In the genomic region with DNA sequence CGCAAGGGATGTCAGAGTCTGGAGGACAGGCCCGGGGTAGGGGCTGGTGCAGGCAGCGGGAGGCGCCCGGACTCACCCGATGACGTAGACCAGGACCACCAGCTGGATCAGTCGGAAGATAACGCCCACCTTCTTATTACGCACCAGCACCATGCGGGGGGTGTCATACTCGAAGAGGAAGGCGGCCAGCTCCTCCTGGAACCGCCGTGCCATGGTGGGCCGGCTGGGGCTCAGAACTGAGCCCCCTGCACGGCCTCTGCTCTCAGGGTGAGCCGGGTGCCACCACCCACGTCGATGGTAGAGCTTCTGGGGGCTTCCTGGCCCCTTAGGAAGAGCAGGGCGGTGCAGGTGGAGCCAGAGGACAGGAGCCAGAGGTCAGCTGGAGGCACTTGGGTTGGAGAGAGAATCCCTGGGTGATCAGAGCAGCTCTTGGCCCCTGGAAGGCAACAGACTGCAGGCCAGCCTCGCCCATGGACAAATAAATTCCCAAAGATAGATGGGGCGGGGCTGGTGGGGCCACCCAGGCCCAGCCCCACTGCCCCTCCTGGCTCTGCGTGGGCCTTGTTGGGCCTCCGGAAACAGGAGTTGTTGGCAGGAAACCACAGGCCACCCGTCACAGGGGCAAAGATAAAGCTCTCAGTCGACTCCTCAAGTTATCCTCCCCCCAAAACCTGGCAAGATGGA, we compare ENCODE assay signal across 8 cellular contexts. TPM values are rescaled to one million over a fixed set of nuclear protein-coding genes. Genes with fewer than 3 reads are reported as not detected.
A peak's percentile ranks its signal among the peaks of the same experiment; 100 is the strongest.
DNase-seq lines count a peak whose midpoint lies in the region; ATAC-seq and TF ChIP-seq lines count a peak whose summit lies in the region.

Gene P2RX1, minus strand, starts transcription at position 453 of the 684 bp plus-strand sequence. Its CDS starts 240 bp downstream, at position 213.

- peaks cover 0 to 4% (median 0%) of the 10 kb centered on the region in 11 experiments; a peak in 2 of 22 replicates for H3K27me3 ChIP-seq in BLaER1 treated with 17β-estradiol and CSF1 and Interleukin-3, amounts not matched to agents 10 nM and 100 nM
- H3K27me3 ChIP-seq in Loucy (ENCODE audit: insufficient read depth, low read length, poor library complexity, severe bottlenecking) (no peaks in the 10 kb centered on the region), muscle layer of duodenum (ENCODE audit: low read depth, low read length) (no peaks in the 10 kb centered on the region), WERI-Rb-1 (ENCODE audit: insufficient read depth, low read depth, severe bottlenecking) (no peaks in the 10 kb centered on the region)

- no peak for TF ChIP-seq CTCF in Loucy (conservative IDR thresholded peaks at IDR 0.05; ENCODE audit: low read length)
- TF ChIP-seq CTCF in WERI-Rb-1 (IDR thresholded peaks at IDR 0.05; ENCODE audit: low read depth, low read length): no peak

- H3K4me2 ChIP-seq in BLaER1 treated with 17β-estradiol and CSF1 and Interleukin-3, amounts not matched to agents 10 nM and 100 nM: peak within 1 kb of the TSS; percentile 95 to 100 (median 98)
- H3K4me2 ChIP-seq in Loucy (ENCODE audit: low read depth, low read length, poor library complexity, severe bottlenecking): peak within 1 kb of the TSS; percentile 92

- H3K9me3 ChIP-seq in BLaER1 treated with 17β-estradiol and CSF1 and Interleukin-3, amounts not matched to agents 10 nM and 100 nM (replicated peaks in 1 of 11): no peaks in the 10 kb centered on the region
- H3K9me3 ChIP-seq in Loucy (ENCODE audit: insufficient read depth, low read depth, low read length): no peaks in the 10 kb centered on the region
- no peaks in the 10 kb centered on the region for H3K9me3 ChIP-seq in muscle layer of duodenum (ENCODE audit: control insufficient read depth in 1 of 2, low read length in 2 of 2)
- no peaks in the 10 kb centered on the region for H3K9me3 ChIP-seq in WERI-Rb-1 (ENCODE audit: severe bottlenecking)

- H3K9ac ChIP-seq in BLaER1 treated with 17β-estradiol and CSF1 and Interleukin-3, amounts not matched to agents 10 nM and 100 nM: peak within 1 kb of the TSS; percentile 81 to 91 (median 84)
- H3K9ac ChIP-seq in Loucy (ENCODE audit: low read depth, low read length, poor library complexity, severe bottlenecking): peak within 1 kb of the TSS; percentile 98

- peak within 1 kb of the TSS; percentile 85 to 96 (median 92) for H3K27ac ChIP-seq in BLaER1 treated with 17β-estradiol and CSF1 and Interleukin-3, amounts not matched to agents 10 nM and 100 nM
- peak within 1 kb of the TSS; percentile 51 for H3K27ac ChIP-seq in muscle layer of duodenum (ENCODE audit: low read length)
- no peak within 1 kb of the TSS for H3K27ac ChIP-seq in WERI-Rb-1

- peaks cover 74 to 96% (median 90%) of the 10 kb centered on the region in 10 experiments for H3K4me1 ChIP-seq in BLaER1 treated with 17β-estradiol and CSF1 and Interleukin-3, amounts not matched to agents 10 nM and 100 nM
- H3K4me1 ChIP-seq in Loucy (ENCODE audit: insufficient read depth, low read length, poor library complexity, severe bottlenecking): peaks cover 48% of the 10 kb centered on the region
- peaks cover 10 to 18% of the 10 kb centered on the region in 2 donors for H3K4me1 ChIP-seq in muscle layer of duodenum (ENCODE audit: control insufficient read depth in 1 of 2, insufficient read depth in 2 of 2, low read length in 2 of 2)

- peaks cover 70% of the 10 kb centered on the region for H3K79me2 ChIP-seq in Loucy (ENCODE audit: insufficient read depth, low read length)

- H3K9me2 ChIP-seq in Loucy (replicated peaks; ENCODE audit: low read depth, low read length): no peaks in the 10 kb centered on the region

- DNase-seq in activated effector memory CD4-positive, alpha-beta T cell treated with anti-CD3 and anti-CD28 coated beads, Interleukin-2, amount 50 U/mL, for 16 hours: peak; percentile 68
- DNase-seq in WERI-Rb-1 (no peak), occipital lobe (lab: John Stamatoyannopoulos, UW) (no peak)

- H3F3A ChIP-seq in Loucy (ENCODE audit: low read depth): no peaks in the 10 kb centered on the region

- H2AFZ ChIP-seq in Loucy (ENCODE audit: low read length): peak within 1 kb of the TSS; percentile 63; the same call in 1 of the 2 replicates

- H3K4me3 ChIP-seq in BLaER1 treated with 17β-estradiol and CSF1 and Interleukin-3, amounts not matched to agents 10 nM and 100 nM: peak within 1 kb of the TSS; percentile 55 to 74 (median 62)
- H3K4me3 ChIP-seq in Loucy (ENCODE audit: low read length, poor library complexity, severe bottlenecking) (peak within 1 kb of the TSS; percentile 94), muscle layer of duodenum (ENCODE audit: low read depth in 1 of 2, low read length in 2 of 2) (peak within 1 kb of the TSS; percentile 13 to 45), WERI-Rb-1 (ENCODE audit: low read depth, low read length) (no peak within 1 kb of the TSS)

- H4K20me1 ChIP-seq in BLaER1 treated with 17β-estradiol and CSF1 and Interleukin-3, amounts not matched to agents 10 nM and 100 nM: peaks cover 0 to 45% (median 17%) of the 10 kb centered on the region in 11 experiments; a peak in 13 of 22 replicates
- peaks cover 40% of the 10 kb centered on the region for H4K20me1 ChIP-seq in Loucy (ENCODE audit: insufficient read depth, low read length, poor library complexity, severe bottlenecking)

- H3K36me3 ChIP-seq in BLaER1 treated with 17β-estradiol and CSF1 and Interleukin-3, amounts not matched to agents 10 nM and 100 nM: peaks cover 0 to 5% (median 0%) of the 10 kb centered on the region in 11 experiments; a peak in 2 of 22 replicates
- no peaks in the 10 kb centered on the region for H3K36me3 ChIP-seq in Loucy (ENCODE audit: insufficient read depth, low read length)
- H3K36me3 ChIP-seq in muscle layer of duodenum (ENCODE audit: control insufficient read depth in 1 of 2, insufficient read depth in 2 of 2, low read length in 2 of 2): no peaks in the 10 kb centered on the region
- H3K36me3 ChIP-seq in WERI-Rb-1: no peaks in the 10 kb centered on the region

- ATAC-seq in GM18870 (IDR thresholded peaks at IDR 0.05; ENCODE audit: unreplicated experiment) (no peak), GM18517 (IDR thresholded peaks at IDR 0.05; ENCODE audit: unreplicated experiment) (no peak)

RNA-seq across cellular contexts. Expression of gene P2RX1, which starts in this region (rescaled TPM):
- not detected for total RNA-seq in occipital lobe
